ENCODE assay signal across 8 cellular contexts in genomic region chr1:93448983-93449805, GRCh38. TPM values are rescaled to one million over a fixed set of nuclear protein-coding genes. Genes with fewer than 3 reads are reported as not detected.
DNase-seq lines count a peak whose midpoint lies in the region; ATAC-seq and TF ChIP-seq lines count a peak whose summit lies in the region.

No MANE protein-coding gene starts in this region.

- H3K27ac ChIP-seq in heart right ventricle (peak overlapping the region; percentile 86 to 97 (median 91)), prostate gland (peak overlapping the region; percentile 88 to 92)

- H3K27ac Mint-ChIP-seq in activated CD4-positive, alpha-beta memory T cell treated with anti-CD3 and anti-CD28 coated beads, Interleukin-2, amount 10 ng/mL, durations not matched to agents 7 days and 5 days = no peak overlapping the region
- H3K27ac Mint-ChIP-seq in activated naive CD4-positive, alpha-beta T cell treated with anti-CD3 and anti-CD28 coated beads, Interleukin-2, amount 50 U/mL, for 72 hours = no peak overlapping the region

- H3K9me3 ChIP-seq in heart right ventricle = no peaks in the 10 kb centered on the region
- H3K9me3 ChIP-seq in prostate gland = no peaks in the 10 kb centered on the region

- H3K36me3 ChIP-seq in heart right ventricle (no peaks in the 10 kb centered on the region), prostate gland (no peaks in the 10 kb centered on the region)

- WGBS in heart right ventricle, 2 donors = 2 to 3% methylated on average over 27 of the region's 27 CpGs
- under 1% methylated on average over 27 of the region's 27 CpGs for WGBS in prostate gland

- TF ChIP-seq CTCF in heart right ventricle (IDR thresholded peaks at IDR 0.05) (peak in 1 of 9 donors; percentile 23), prostate gland (IDR thresholded peaks at IDR 0.05) (peak in 1 of 4 experiments; percentile 11)

- POLR2A ChIA-PET in activated CD4-positive, alpha-beta memory T cell treated with anti-CD3 and anti-CD28 coated beads, Interleukin-2, amount 10 ng/mL, durations not matched to agents 7 days and 5 days (lab: Charles Lee) = no interaction called here

- peaks cover 62% of the 10 kb centered on the region for H3K27me3 Mint-ChIP-seq in activated CD4-positive, alpha-beta memory T cell treated with anti-CD3 and anti-CD28 coated beads, Interleukin-2, amount 10 ng/mL, durations not matched to agents 7 days and 5 days

- peaks cover 0 to 32% (median 21%) of the 10 kb centered on the region in 9 donors for H3K4me1 ChIP-seq in heart right ventricle
- H3K4me1 ChIP-seq in prostate gland (replicated peaks) = no peaks in the 10 kb centered on the region

- intact Hi-C loops in heart right ventricle (cut with DNase I) (loop anchor here in 9 of 10 donors (1.0 to 10.0 kb wide), 11 partner anchors 88 to 398 kb away; no protein-coding TSS in a partner anchor), prostate gland (cut with DNase I) (loop anchor here (5.0 to 10.0 kb wide), 2 partner anchors 163 to 236 kb away; partner anchors contain the start of gene BCAR3)

- peak overlapping the region; percentile 75 for H3K4me3 Mint-ChIP-seq in activated CD4-positive, alpha-beta memory T cell treated with anti-CD3 and anti-CD28 coated beads, Interleukin-2, amount 10 ng/mL, durations not matched to agents 7 days and 5 days

- peak; percentile 63 for DNase-seq in EH (ENCODE audit: low read depth)
- DNase-seq in Kasumi-1 (lab: John Stamatoyannopoulos, UW) = peak; percentile 16 to 20
- DNase-seq in activated CD4-positive, alpha-beta memory T cell treated with anti-CD3 and anti-CD28 coated beads, Interleukin-2, amount 10 ng/mL, durations not matched to agents 7 days and 5 days = no peak
- no peak for DNase-seq in heart right ventricle
- DNase-seq in prostate gland (ENCODE audit: low spot score) = peak; percentile 33
- DNase-seq in mesenteric fat pad (ENCODE audit: low spot score) = no peak
- no peak for DNase-seq in activated naive CD4-positive, alpha-beta T cell treated with anti-CD3 and anti-CD28 coated beads, Interleukin-2, amount 50 U/mL, for 72 hours (ENCODE audit: low spot score in 2 of 2)

- no peaks in the 10 kb centered on the region for H3K9me3 Mint-ChIP-seq in activated CD4-positive, alpha-beta memory T cell treated with anti-CD3 and anti-CD28 coated beads, Interleukin-2, amount 10 ng/mL, durations not matched to agents 7 days and 5 days
- no peaks in the 10 kb centered on the region for H3K9me3 Mint-ChIP-seq in activated naive CD4-positive, alpha-beta T cell treated with anti-CD3 and anti-CD28 coated beads, Interleukin-2, amount 50 U/mL, for 72 hours

- H3K4me1 Mint-ChIP-seq in activated CD4-positive, alpha-beta memory T cell treated with anti-CD3 and anti-CD28 coated beads, Interleukin-2, amount 10 ng/mL, durations not matched to agents 7 days and 5 days = peaks cover 14% of the 10 kb centered on the region

- H3K36me3 Mint-ChIP-seq in activated CD4-positive, alpha-beta memory T cell treated with anti-CD3 and anti-CD28 coated beads, Interleukin-2, amount 10 ng/mL, durations not matched to agents 7 days and 5 days (ENCODE audit: low read depth) = peaks cover 2% of the 10 kb centered on the region
- H3K36me3 Mint-ChIP-seq in activated naive CD4-positive, alpha-beta T cell treated with anti-CD3 and anti-CD28 coated beads, Interleukin-2, amount 50 U/mL, for 72 hours = peaks cover 0 to 7% of the 10 kb centered on the region in 2 donors

- CTCF ChIA-PET in activated CD4-positive, alpha-beta memory T cell treated with anti-CD3 and anti-CD28 coated beads, Interleukin-2, amount 10 ng/mL, durations not matched to agents 7 days and 5 days (lab: Charles Lee) = interaction anchor here (1.7 kb wide), 1 partner anchor 395 kb away, joined by 4 read pairs; no protein-coding TSS in a partner anchor

- ATAC-seq in heart right ventricle = peak in 5 of 8 donors; percentile 2 to 23 (median 20)
- no peak for ATAC-seq in GM21717 (IDR thresholded peaks at IDR 0.05; ENCODE audit: unreplicated experiment)
- ATAC-seq in activated naive CD4-positive, alpha-beta T cell treated with anti-CD3 and anti-CD28 coated beads, Interleukin-2, amount 50 U/mL, for 72 hours = no peak

- H3K27me3 ChIP-seq in heart right ventricle = peaks cover 0 to 24% (median 0%) of the 10 kb centered on the region in 7 donors
- no peaks in the 10 kb centered on the region for H3K27me3 ChIP-seq in prostate gland (replicated peaks; ENCODE audit: insufficient read depth)

- H3K4me3 ChIP-seq in heart right ventricle (peak overlapping the region; percentile 71 to 100 (median 97)), prostate gland (peak overlapping the region; percentile 72 to 96)

- peak; percentile 33 for TF ChIP-seq POLR2A in prostate gland (IDR thresholded peaks at IDR 0.05)

RNA-seq across cellular contexts. Expression of gene FNBP1L, which starts 1.3 kb away (rescaled TPM):
- total RNA-seq in activated CD4-positive, alpha-beta memory T cell treated with anti-CD3 and anti-CD28 coated beads, Interleukin-2, amount 10 ng/mL, durations not matched to agents 7 days and 5 days = under 1 TPM; 0.15 to 0.30 TPM
- 10 to 100 TPM; 17.9 to 41.4 (median 24.1) TPM for total RNA-seq in heart right ventricle
- polyA plus RNA-seq in heart right ventricle = 10 to 100 TPM; 10.7 to 17.9 TPM
- 10 to 100 TPM; 41.1 to 49.7 TPM for total RNA-seq in prostate gland
- total RNA-seq in mesenteric fat pad = 22.8 TPM
- total RNA-seq in activated naive CD4-positive, alpha-beta T cell treated with anti-CD3 and anti-CD28 coated beads, Interleukin-2, amount 50 U/mL, for 72 hours = under 1 TPM; 0.36 to 0.86 TPM

Comparison
In these comparisons a context has a peak if more than half of its experiments do, and no peak if none do; other contexts are left out.
1. DNase-seq: peak in EH (single experiment), Kasumi-1 (2 of 2) and prostate gland (single experiment); none in activated CD4-positive, alpha-beta memory T cell treated with anti-CD3 and anti-CD28 coated beads, Interleukin-2, amount 10 ng/mL, durations not matched to agents 7 days and 5 days (single experiment), heart right ventricle (0 of 2), mesenteric fat pad (single experiment) and activated naive CD4-positive, alpha-beta T cell treated with anti-CD3 and anti-CD28 coated beads, Interleukin-2, amount 50 U/mL, for 72 hours (0 of 2).
2. ATAC-seq: peak in heart right ventricle (5 of 8); none in GM21717 (single experiment) and activated naive CD4-positive, alpha-beta T cell treated with anti-CD3 and anti-CD28 coated beads, Interleukin-2, amount 50 U/mL, for 72 hours (0 of 2).
3. RNA of gene FNBP1L, which starts 1.3 kb away (total RNA-seq): 41.1 to 49.7 TPM in prostate gland, 17.9 to 41.4 TPM in heart right ventricle and 22.8 TPM in mesenteric fat pad (single experiment); 0.36 to 0.86 TPM in activated naive CD4-positive, alpha-beta T cell treated with anti-CD3 and anti-CD28 coated beads, Interleukin-2, amount 50 U/mL, for 72 hours and 0.15 to 0.30 TPM in activated CD4-positive, alpha-beta memory T cell treated with anti-CD3 and anti-CD28 coated beads, Interleukin-2, amount 10 ng/mL, durations not matched to agents 7 days and 5 days; every median in the first group is over 10 times any median in the second.